In the genomic region with DNA sequence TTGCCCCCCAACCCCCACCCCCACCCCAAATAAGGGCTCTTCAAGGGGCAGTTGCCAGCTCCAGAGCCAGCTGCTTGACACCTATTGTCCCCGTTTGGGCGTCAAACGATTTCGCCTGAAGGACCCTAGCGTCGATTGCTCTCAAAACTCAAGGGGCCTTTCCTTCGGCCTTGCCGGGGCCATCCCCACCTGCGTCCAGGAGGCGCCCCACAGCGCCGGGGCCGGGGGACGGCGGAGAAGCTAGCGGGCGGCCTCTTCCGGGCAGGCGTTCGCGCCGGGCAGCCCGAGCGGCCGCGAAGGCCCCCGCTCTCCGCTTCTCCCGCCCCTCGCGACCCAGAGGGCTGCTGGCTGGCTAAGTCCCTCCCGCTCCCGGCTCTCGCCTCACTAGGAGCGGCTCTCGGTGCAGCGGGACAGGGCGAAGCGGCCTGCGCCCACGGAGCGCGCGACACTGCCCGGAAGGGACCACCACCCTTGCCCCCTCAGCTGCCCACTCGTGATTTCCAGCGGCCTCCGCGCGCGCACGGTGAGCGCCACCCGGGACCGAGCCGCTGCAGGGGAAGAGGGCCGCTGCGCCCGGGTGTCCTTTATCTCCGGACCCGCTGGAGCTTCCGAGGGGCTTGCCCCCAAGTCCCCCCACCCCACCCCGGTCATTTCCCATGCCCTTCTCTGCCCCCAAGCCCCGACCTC, we compare ENCODE assay signal across 8 cellular contexts. TPM values are rescaled to one million over a fixed set of nuclear protein-coding genes. Genes with fewer than 3 reads are reported as not detected.
DNase-seq lines count a peak whose midpoint lies in the region; ATAC-seq and TF ChIP-seq lines count a peak whose summit lies in the region.

A gene with protein sequence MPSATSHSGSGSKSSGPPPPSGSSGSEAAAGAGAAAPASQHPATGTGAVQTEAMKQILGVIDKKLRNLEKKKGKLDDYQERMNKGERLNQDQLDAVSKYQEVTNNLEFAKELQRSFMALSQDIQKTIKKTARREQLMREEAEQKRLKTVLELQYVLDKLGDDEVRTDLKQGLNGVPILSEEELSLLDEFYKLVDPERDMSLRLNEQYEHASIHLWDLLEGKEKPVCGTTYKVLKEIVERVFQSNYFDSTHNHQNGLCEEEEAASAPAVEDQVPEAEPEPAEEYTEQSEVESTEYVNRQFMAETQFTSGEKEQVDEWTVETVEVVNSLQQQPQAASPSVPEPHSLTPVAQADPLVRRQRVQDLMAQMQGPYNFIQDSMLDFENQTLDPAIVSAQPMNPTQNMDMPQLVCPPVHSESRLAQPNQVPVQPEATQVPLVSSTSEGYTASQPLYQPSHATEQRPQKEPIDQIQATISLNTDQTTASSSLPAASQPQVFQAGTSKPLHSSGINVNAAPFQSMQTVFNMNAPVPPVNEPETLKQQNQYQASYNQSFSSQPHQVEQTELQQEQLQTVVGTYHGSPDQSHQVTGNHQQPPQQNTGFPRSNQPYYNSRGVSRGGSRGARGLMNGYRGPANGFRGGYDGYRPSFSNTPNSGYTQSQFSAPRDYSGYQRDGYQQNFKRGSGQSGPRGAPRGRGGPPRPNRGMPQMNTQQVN (plus strand): TSS at position 383 of the 687 bp plus-strand sequence. CDS start 690 bp downstream, outside the sequence.

- peaks cover 18% of the 10 kb centered on the region for H3K79me2 ChIP-seq in parathyroid adenoma

- H3K4me3 ChIP-seq in GM12864 (ENCODE audit: low read depth, low read length) = peak within 1 kb of the TSS; percentile 100
- peak within 1 kb of the TSS; percentile 98 for H3K4me3 ChIP-seq in cardiac muscle cell
- peak within 1 kb of the TSS; percentile 80 for H3K4me3 ChIP-seq in parathyroid adenoma (ENCODE audit: low read depth, low read length)
- H3K4me3 ChIP-seq in tibial artery = peak within 1 kb of the TSS; percentile 94 to 98

- TF ChIP-seq CTCF in GM12864 (IDR thresholded peaks at IDR 0.05; ENCODE audit: low read depth, low read length, missing control alignments) (no peak), cardiac muscle cell (IDR thresholded peaks at IDR 0.05; ENCODE audit: low read depth, low read length) (no peak), parathyroid adenoma (IDR thresholded peaks at IDR 0.05) (no peak), tibial artery (IDR thresholded peaks at IDR 0.05) (no peak)

- peak within 1 kb of the TSS; percentile 86 for H3K4me2 ChIP-seq in parathyroid adenoma (ENCODE audit: low read length)

- H3K36me3 ChIP-seq in cardiac muscle cell (peaks cover 4% of the 10 kb centered on the region), parathyroid adenoma (ENCODE audit: control insufficient read depth, insufficient read depth, low read length) (no peaks in the 10 kb centered on the region), tibial artery (peaks cover 0 to 8% (median 7%) of the 10 kb centered on the region in 3 donors)

- H3K4me1 ChIP-seq in cardiac muscle cell (ENCODE audit: low read depth) (peaks cover 22% of the 10 kb centered on the region), parathyroid adenoma (peaks cover 4% of the 10 kb centered on the region), tibial artery (peaks cover 4 to 42% (median 29%) of the 10 kb centered on the region in 4 donors)

- peak; percentile 66 for ATAC-seq in HG02759 (IDR thresholded peaks at IDR 0.05; ENCODE audit: unreplicated experiment)

- H3K9ac ChIP-seq in parathyroid adenoma = peak within 1 kb of the TSS; percentile 46

- H3K9me3 ChIP-seq in cardiac muscle cell (ENCODE audit: low read depth) (no peaks in the 10 kb centered on the region), parathyroid adenoma (ENCODE audit: control insufficient read depth, low read length) (no peaks in the 10 kb centered on the region), tibial artery (no peaks in the 10 kb centered on the region)

- H3K27me3 ChIP-seq in cardiac muscle cell = no peaks in the 10 kb centered on the region
- no peaks in the 10 kb centered on the region for H3K27me3 ChIP-seq in parathyroid adenoma (ENCODE audit: control insufficient read depth, insufficient read depth, low read length)
- no peaks in the 10 kb centered on the region for H3K27me3 ChIP-seq in tibial artery

- H2AFZ ChIP-seq in parathyroid adenoma = peak within 1 kb of the TSS; percentile 86

- peak within 1 kb of the TSS; percentile 99 for H3K27ac ChIP-seq in cardiac muscle cell
- peak within 1 kb of the TSS; percentile 98 for H3K27ac ChIP-seq in parathyroid adenoma
- peak within 1 kb of the TSS; percentile 97 to 98 for H3K27ac ChIP-seq in tibial artery

- intact Hi-C loops in tibial artery (cut with DNase I; ENCODE audit: low total_unique reads) = loop anchor here (5.0 to 10.0 kb wide), 2 partner anchors 56 to 303 kb away; partner anchors contain the start of genes ABTB2 and NAT10

- DNase-seq in GM12864 (ENCODE audit: low read depth) = peak; percentile 80
- DNase-seq in NCI-H1417 treated with DMSO at 0.1 percent for 48 hours (lab: John Stamatoyannopoulos, UW) = peak; percentile 60
- DNase-seq in SW 1271 (lab: John Stamatoyannopoulos, UW) = peak; percentile 81 to 86
- peak; percentile 66 for DNase-seq in activated naive CD8-positive, alpha-beta T cell treated with anti-CD3 and anti-CD28 coated beads, Interleukin-2, amount 50 U/mL, for 16 hours (ENCODE audit: low read depth, low spot score)
- peak; percentile 92 to 93 for DNase-seq in cardiac muscle cell (ENCODE audit: low read depth in 1 of 2, low spot score in 1 of 2)
- DNase-seq in tibial artery = peak; percentile 82 to 91

RNA-seq across cellular contexts. Expression of the gene that starts here (rescaled TPM):
- 249 and 286 TPM in 2 replicates for total RNA-seq in cardiac muscle cell
- polyA plus RNA-seq in cardiac muscle cell = 120 and 163 TPM in 2 replicates

Comparison
In these comparisons a context has a peak if more than half of its experiments do, and no peak if none do; other contexts are left out.
1. Peak in every context shown above with its lines: DNase-seq, ATAC-seq, H3K4me3 ChIP-seq and H3K27ac ChIP-seq.